Comparison of ENCODE assay signal across 6 cellular contexts in the genomic region with DNA sequence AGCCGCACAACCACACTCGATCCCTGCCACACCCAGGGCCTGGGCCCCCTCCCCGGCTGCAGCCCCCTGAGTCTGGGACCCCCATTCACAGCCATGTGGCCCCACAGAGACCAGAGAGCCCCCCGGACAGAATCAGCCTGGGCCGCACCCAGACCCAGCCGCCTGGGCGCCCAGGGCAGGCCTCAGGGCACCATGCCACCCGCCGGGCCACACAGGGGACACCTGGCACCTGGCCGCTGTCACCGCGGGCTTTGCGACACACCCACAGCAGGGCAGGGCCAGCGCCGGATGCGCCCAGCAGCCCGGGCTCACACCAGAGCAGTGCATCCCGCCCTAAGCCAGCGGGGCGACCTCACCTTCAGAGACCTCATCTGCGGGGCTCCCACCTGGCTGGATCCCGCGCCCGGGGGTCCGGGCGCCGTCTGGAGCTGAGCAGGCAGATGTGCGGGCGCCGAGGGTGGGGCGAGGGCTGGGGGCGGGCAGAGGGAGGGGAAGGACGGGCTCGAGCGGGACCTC. TPM values are rescaled to one million over a fixed set of nuclear protein-coding genes. Genes with fewer than 3 reads are reported as not detected.
DNase-seq lines count a peak whose midpoint lies in the region; ATAC-seq and TF ChIP-seq lines count a peak whose summit lies in the region.

No MANE protein-coding gene starts in this region.

- ATAC-seq in left colon = peak; percentile 96

- intact Hi-C loops in left colon (cut with DNase I, micrococcal nuclease) = no loop called here

- peak overlapping the region; percentile 55 for H3K4me3 ChIP-seq in WERI-Rb-1 (ENCODE audit: low read depth, low read length)

- DNase-seq in DMS79 treated with DMSO at 0.1 percent for 48 hours (lab: John Stamatoyannopoulos, UW) (peak; percentile 7), WERI-Rb-1 (peak; percentile 58), left colon (peak; percentile 71 to 83), glomerular visceral epithelial cell (ENCODE audit: extremely low spot score) (no peak), occipital lobe (lab: John Stamatoyannopoulos, UW) (no peak)
- DNase-seq in stimulated activated CD4-positive, alpha-beta T cell treated with anti-CD3 and anti-CD28 coated beads, Interleukin-4, amount 100 ng/mL, for 24 hours = no peak

- H3K27ac ChIP-seq in WERI-Rb-1 = peak overlapping the region; percentile 69

- peaks cover under 1% of the 10 kb centered on the region; the same call in 1 of the 2 replicates for H3K36me3 ChIP-seq in WERI-Rb-1

- no peaks in the 10 kb centered on the region for H3K27me3 ChIP-seq in WERI-Rb-1 (ENCODE audit: insufficient read depth, low read depth, severe bottlenecking)

- TF ChIP-seq CTCF in WERI-Rb-1 (IDR thresholded peaks at IDR 0.05; ENCODE audit: low read depth, low read length) = no peak

- no peaks in the 10 kb centered on the region for H3K9me3 ChIP-seq in WERI-Rb-1 (ENCODE audit: severe bottlenecking)

RNA-seq across cellular contexts. Expression of a gene that starts 0.4 kb away (rescaled TPM):
- total RNA-seq in left colon (1 to 10 TPM in 1 of 2 donors, under 1 TPM in 1; 0.64 to 1.0 TPM), occipital lobe (0.78 TPM)

RNA-seq across cellular contexts. Expression of a gene that starts 20.4 kb away (rescaled TPM):
- total RNA-seq in left colon (10 to 100 TPM; 16.9 to 20.0 TPM), occipital lobe (19.8 TPM)

RNA-seq across cellular contexts. Expression of a gene that starts 21.0 kb away (rescaled TPM):
- under 1 TPM; 0.24 to 0.64 TPM for total RNA-seq in left colon
- not detected for total RNA-seq in occipital lobe

RNA-seq across cellular contexts. Expression of a gene that starts 33.5 kb away (rescaled TPM):
- 10 to 100 TPM; 85.6 to 88.2 TPM for total RNA-seq in left colon
- total RNA-seq in occipital lobe = 9.4 TPM

RNA-seq across cellular contexts. Expression of a gene that starts 48.8 kb away (rescaled TPM):
- total RNA-seq in left colon (10 to 100 TPM; 31.0 to 41.1 TPM), occipital lobe (32.9 TPM)

Comparison
In these comparisons a context has a peak if more than half of its experiments do, and no peak if none do; other contexts are left out.
1. DNase-seq: peak in DMS79 treated with DMSO at 0.1 percent for 48 hours (single experiment), WERI-Rb-1 (single experiment) and left colon (2 of 2); none in glomerular visceral epithelial cell (single experiment), occipital lobe (single experiment) and stimulated activated CD4-positive, alpha-beta T cell treated with anti-CD3 and anti-CD28 coated beads, Interleukin-4, amount 100 ng/mL, for 24 hours (single experiment).